23 cellular contexts compared by ENCODE assay signal in genomic region chr7:25282194-25282593, GRCh38. TPM values are rescaled to one million over a fixed set of nuclear protein-coding genes. Genes with fewer than 3 reads are reported as not detected.
DNase-seq lines count a peak whose midpoint lies in the region; TF ChIP-seq lines count a peak whose summit lies in the region.
"Had no signal": no experiment of that assay in that cellular context is flagged by ENCODE, and none has a peak within 500 bp of the region (broad histone marks: within the 10 kb centered on the region; RNA-seq: fewer than 3 reads in every experiment).

No MANE protein-coding gene starts in this region.

- H3K4me1 ChIP-seq in Peyer's patch (no peaks in the 10 kb centered on the region), hepatocyte (ENCODE audit: insufficient read depth) (no peaks in the 10 kb centered on the region)
- H3K4me1 ChIP-seq: A549, Caco-2 had no signal

- peak in 2 of 3 donors; percentile 54 to 55 for DNase-seq in Peyer's patch
- peak; percentile 49 for DNase-seq in hepatocyte (ENCODE audit: low spot score)
- DNase-seq in pulmonary artery endothelial cell (ENCODE audit: low read depth, low spot score) = peak; percentile 4
- no peak for DNase-seq in dermis blood vessel endothelial cell
- DNase-seq in SIG-M5 (lab: John Stamatoyannopoulos, UW) = no peak
- DNase-seq in activated CD4-positive, alpha-beta memory T cell treated with anti-CD3 and anti-CD28 coated beads, Interleukin-2, amount 10 ng/mL, durations not matched to agents 7 days and 5 days = no peak
- no peak for DNase-seq in AML-193 (lab: John Stamatoyannopoulos, UW)
- DNase-seq: 8988T; ACHN; C1 segment of cervical spinal cord; Caco-2; CD4-positive, alpha-beta memory T cell; DMS153; DND-41; EL; GDM1; GM23248; H7; HCEC 1CT had no signal

- WGBS in hepatocyte (ENCODE audit: low lambda C conversion rate, missing lambda C conversion rate) = 78% methylated on average over 8 of the region's 8 CpGs

- H3K36me3 ChIP-seq in Peyer's patch = no peaks in the 10 kb centered on the region
- no peaks in the 10 kb centered on the region for H3K36me3 ChIP-seq in hepatocyte (replicated peaks; ENCODE audit: insufficient read depth, low read depth)

- POLR2A ChIA-PET in activated CD4-positive, alpha-beta memory T cell treated with anti-CD3 and anti-CD28 coated beads, Interleukin-2, amount 10 ng/mL, durations not matched to agents 7 days and 5 days (lab: Charles Lee) = no interaction called here

- no peaks in the 10 kb centered on the region for H4K20me1 ChIP-seq in hepatocyte (ENCODE audit: insufficient read depth, poor library complexity, severe bottlenecking)

- H3K4me1 Mint-ChIP-seq in activated CD4-positive, alpha-beta memory T cell treated with anti-CD3 and anti-CD28 coated beads, Interleukin-2, amount 10 ng/mL, durations not matched to agents 7 days and 5 days = no peaks in the 10 kb centered on the region
- H3K4me1 Mint-ChIP-seq: CD4-positive, alpha-beta memory T cell had no signal

- peaks cover 17% of the 10 kb centered on the region for H3K27me3 Mint-ChIP-seq in activated CD4-positive, alpha-beta memory T cell treated with anti-CD3 and anti-CD28 coated beads, Interleukin-2, amount 10 ng/mL, durations not matched to agents 7 days and 5 days

- no peaks in the 10 kb centered on the region for H3K9me3 Mint-ChIP-seq in activated CD4-positive, alpha-beta memory T cell treated with anti-CD3 and anti-CD28 coated beads, Interleukin-2, amount 10 ng/mL, durations not matched to agents 7 days and 5 days
- H3K9me3 Mint-ChIP-seq: CD4-positive, alpha-beta memory T cell had no signal

- no peaks in the 10 kb centered on the region for H3K79me2 ChIP-seq in hepatocyte

- H2AFZ ChIP-seq in hepatocyte = no peak overlapping the region
- H2AFZ ChIP-seq: GM23248 had no signal

- TF ChIP-seq CTCF in Peyer's patch (IDR thresholded peaks at IDR 0.05) (no peak), hepatocyte (IDR thresholded peaks at IDR 0.05; ENCODE audit: poor library complexity) (no peak)

- H3K4me2 ChIP-seq in hepatocyte = no peak overlapping the region
- H3K4me2 ChIP-seq: A549 had no signal

- H3K27ac ChIP-seq in Peyer's patch (no peak overlapping the region), hepatocyte (peak overlapping the region; percentile 33)
- H3K27ac ChIP-seq: A549, GM23248 had no signal

- CTCF ChIA-PET in activated CD4-positive, alpha-beta memory T cell treated with anti-CD3 and anti-CD28 coated beads, Interleukin-2, amount 10 ng/mL, durations not matched to agents 7 days and 5 days (lab: Charles Lee) = no interaction called here

- H3K9me3 ChIP-seq in Peyer's patch (no peaks in the 10 kb centered on the region), hepatocyte (ENCODE audit: low read depth) (no peaks in the 10 kb centered on the region)
- H3K9me3 ChIP-seq: A549, Caco-2 had no signal

- H3K27ac Mint-ChIP-seq in activated CD4-positive, alpha-beta memory T cell treated with anti-CD3 and anti-CD28 coated beads, Interleukin-2, amount 10 ng/mL, durations not matched to agents 7 days and 5 days = no peak overlapping the region
- H3K27ac Mint-ChIP-seq: CD4-positive, alpha-beta memory T cell had no signal

- no peak for TF ChIP-seq POLR2A in Peyer's patch (IDR thresholded peaks at IDR 0.05)

- H3K9me2 ChIP-seq in hepatocyte (replicated peaks; ENCODE audit: insufficient read depth) = no peaks in the 10 kb centered on the region

- H3K4me3 ChIP-seq in Peyer's patch (no peak overlapping the region), hepatocyte (no peak overlapping the region)
- H3K4me3 ChIP-seq: A549, GM12878, GM23248 had no signal

- H3K4me3 Mint-ChIP-seq in activated CD4-positive, alpha-beta memory T cell treated with anti-CD3 and anti-CD28 coated beads, Interleukin-2, amount 10 ng/mL, durations not matched to agents 7 days and 5 days = no peak overlapping the region
- H3K4me3 Mint-ChIP-seq: CD4-positive, alpha-beta memory T cell had no signal

- no peaks in the 10 kb centered on the region for H3K36me3 Mint-ChIP-seq in activated CD4-positive, alpha-beta memory T cell treated with anti-CD3 and anti-CD28 coated beads, Interleukin-2, amount 10 ng/mL, durations not matched to agents 7 days and 5 days (ENCODE audit: low read depth)
- H3K36me3 Mint-ChIP-seq: CD4-positive, alpha-beta memory T cell had no signal

- H3K27me3 ChIP-seq in Peyer's patch = no peaks in the 10 kb centered on the region
- no peaks in the 10 kb centered on the region for H3K27me3 ChIP-seq in hepatocyte

RNA-seq across cellular contexts. Expression of gene NPVF, which starts 53.9 kb away (rescaled TPM):
- total RNA-seq in Peyer's patch (not detected), hepatocyte (not detected in 2 replicates), pulmonary artery endothelial cell (not detected in 2 replicates), dermis blood vessel endothelial cell (not detected in 2 replicates)
- polyA plus RNA-seq in hepatocyte = not detected in 2 replicates
- not detected for total RNA-seq in activated CD4-positive, alpha-beta memory T cell treated with anti-CD3 and anti-CD28 coated beads, Interleukin-2, amount 10 ng/mL, durations not matched to agents 7 days and 5 days
- total RNA-seq: Caco-2; CD4-positive, alpha-beta memory T cell; GM12878; GM23248; H1; H7 had no signal
- polyA plus RNA-seq: A549; BJ; CD4-positive, alpha-beta memory T cell; GM12878; GM23248; H1 had no signal

Comparison
In these comparisons a context has a peak if more than half of its experiments do, and no peak if none do; other contexts are left out.
1. DNase-seq: peak in Peyer's patch (2 of 3), hepatocyte (single experiment) and pulmonary artery endothelial cell (single experiment); none in dermis blood vessel endothelial cell (single experiment), SIG-M5 (single experiment), activated CD4-positive, alpha-beta memory T cell treated with anti-CD3 and anti-CD28 coated beads, Interleukin-2, amount 10 ng/mL, durations not matched to agents 7 days and 5 days (single experiment) and AML-193 (0 of 2).